19 cellular contexts compared by ENCODE assay signal in genomic region chr7:147805996-147806576, GRCh38.
A peak's percentile ranks its signal among the peaks of the same experiment; 100 is the strongest.
DNase-seq lines count a peak whose midpoint lies in the region; TF ChIP-seq lines count a peak whose summit lies in the region.
"Had no signal": no experiment of that assay in that cellular context is flagged by ENCODE, and none has a peak within 500 bp of the region (broad histone marks: within the 10 kb centered on the region; RNA-seq: fewer than 3 reads in every experiment).

No MANE protein-coding gene starts in this region.

- no peak overlapping the region for H3K4me2 ChIP-seq in H9 (ENCODE audit: insufficient read depth, insufficient read length, low read length)

- H2AFZ ChIP-seq in H9 (ENCODE audit: low read length) = no peak overlapping the region

- H3K79me2 ChIP-seq in H9 (ENCODE audit: insufficient read depth, low read length) = no peaks in the 10 kb centered on the region

- TF ChIP-seq CTCF in H9 (conservative IDR thresholded peaks at IDR 0.05) (peak; percentile 44; the same call in 2 of the 3 replicates), endothelial cell (IDR thresholded peaks at IDR 0.05; ENCODE audit: unreplicated experiment) (peak; percentile 34), progenitor cell of endocrine pancreas (IDR thresholded peaks at IDR 0.05; ENCODE audit: unreplicated experiment) (peak; percentile 24)

- DNase-seq in H9 (no peak), MV-4-11 (lab: John Stamatoyannopoulos, UW) (peak; percentile 47), endothelial cell (ENCODE audit: low spot score) (no peak), progenitor cell of endocrine pancreas (ENCODE audit: low spot score, unreplicated experiment) (no peak), nucleus accumbens (lab: John Stamatoyannopoulos, UW) (no peak), NCI-H2196 (lab: John Stamatoyannopoulos, UW; ENCODE audit: unreplicated experiment) (no peak), Ammon's horn (ENCODE audit: low spot score) (no peak)
- DNase-seq: ACHN; C1 segment of cervical spinal cord; Calu3; CD8-positive, alpha-beta memory T cell; DMS53; GDM1; GOT3; KG1; NCI-H1105 treated with DMSO at 0.1 percent for 48 hours; NCI-H2029 treated with DMSO at 0.1 percent for 48 hours; NCI-H526; SJCRH30 had no signal

- H2BK20ac ChIP-seq in H9 (ENCODE audit: low read depth, low read length, poor library complexity, severe bottlenecking) = no peak overlapping the region

- H3K4me1 Mint-ChIP-seq in H9 (no peaks in the 10 kb centered on the region), endothelial cell (ENCODE audit: unreplicated experiment) (no peaks in the 10 kb centered on the region), progenitor cell of endocrine pancreas (ENCODE audit: low read depth) (no peaks in the 10 kb centered on the region)
- H3K4me1 Mint-ChIP-seq: CD8-positive, alpha-beta memory T cell had no signal

- H3T11ph ChIP-seq in H9 (ENCODE audit: low read length) = no peak overlapping the region

- no peak overlapping the region for H4K5ac ChIP-seq in H9 (ENCODE audit: insufficient read length, low read depth, low read length)

- no peak overlapping the region for H3K18ac ChIP-seq in H9 (ENCODE audit: insufficient read length, low read depth, low read length)

- no peaks in the 10 kb centered on the region for H3K4me1 ChIP-seq in H9 (ENCODE audit: insufficient read depth, low read length)

- peaks cover 0 to 12% of the 10 kb centered on the region in 2 experiments; a peak in 2 of 5 replicates for H3K9me3 Mint-ChIP-seq in H9
- no peaks in the 10 kb centered on the region for H3K9me3 Mint-ChIP-seq in endothelial cell (ENCODE audit: unreplicated experiment)
- peaks cover 8% of the 10 kb centered on the region for H3K9me3 Mint-ChIP-seq in progenitor cell of endocrine pancreas (ENCODE audit: low read depth)

- no peak overlapping the region for H3K9ac ChIP-seq in H9 (ENCODE audit: extremely low read depth, insufficient read length, low read length)

- no peak overlapping the region for H2AK5ac ChIP-seq in H9 (ENCODE audit: insufficient read length, low read length)

- H3K27me3 Mint-ChIP-seq in H9 (ENCODE audit: low read depth) (no peaks in the 10 kb centered on the region), endothelial cell (ENCODE audit: unreplicated experiment) (peaks cover 3% of the 10 kb centered on the region), progenitor cell of endocrine pancreas (no peaks in the 10 kb centered on the region)
- H3K27me3 Mint-ChIP-seq: CD8-positive, alpha-beta memory T cell had no signal

- H3K4me3 Mint-ChIP-seq in H9 (no peak overlapping the region), endothelial cell (ENCODE audit: unreplicated experiment) (no peak overlapping the region), progenitor cell of endocrine pancreas (ENCODE audit: low read depth) (no peak overlapping the region)
- H3K4me3 Mint-ChIP-seq: CD8-positive, alpha-beta memory T cell had no signal

- H3K14ac ChIP-seq in H9 (ENCODE audit: insufficient read depth, low read length) = no peak overlapping the region

- no peak overlapping the region for H2BK120ac ChIP-seq in H9 (ENCODE audit: low read depth, low read length, poor library complexity, severe bottlenecking)

- no peak overlapping the region for H3K27ac Mint-ChIP-seq in H9
- no peak overlapping the region for H3K27ac Mint-ChIP-seq in endothelial cell (ENCODE audit: unreplicated experiment)
- no peak overlapping the region for H3K27ac Mint-ChIP-seq in progenitor cell of endocrine pancreas
- H3K27ac Mint-ChIP-seq: CD8-positive, alpha-beta memory T cell had no signal

- H3K23me2 ChIP-seq in H9 (ENCODE audit: insufficient read length, low read depth, low read length, poor library complexity, severe bottlenecking) = no peaks in the 10 kb centered on the region

- H3K23ac ChIP-seq in H9 (ENCODE audit: insufficient read length, low read depth, low read length) = no peak overlapping the region

- H4K91ac ChIP-seq in H9 (ENCODE audit: insufficient read length, low read depth, low read length) = no peak overlapping the region

- H2BK12ac ChIP-seq in H9 (ENCODE audit: insufficient read length, low read depth, low read length) = no peak overlapping the region

- no peaks in the 10 kb centered on the region for H3K79me1 ChIP-seq in H9 (ENCODE audit: insufficient read depth, low read depth, low read length, poor library complexity, severe bottlenecking)

- no peak overlapping the region for H2BK5ac ChIP-seq in H9 (ENCODE audit: insufficient read length, low read length)

- H2BK15ac ChIP-seq in H9 (ENCODE audit: low read depth, low read length) = no peak overlapping the region

- no peak overlapping the region for H3K56ac ChIP-seq in H9 (ENCODE audit: insufficient read length, low read depth, low read length)

- H4K20me1 ChIP-seq in H9 (ENCODE audit: control insufficient read depth, insufficient read depth, insufficient read length) = no peaks in the 10 kb centered on the region

- no peak overlapping the region for H4K8ac ChIP-seq in H9 (replicated peaks; ENCODE audit: insufficient read length, low read depth, low read length)

- H3K27ac ChIP-seq in H9 (ENCODE audit: insufficient read length, low read depth, low read length) = no peak overlapping the region
- H3K27ac ChIP-seq: SJCRH30 had no signal

- no peaks in the 10 kb centered on the region for H3K27me3 ChIP-seq in H9 (ENCODE audit: insufficient read depth, low read length)
- H3K27me3 ChIP-seq: SJCRH30 had no signal

- H3K36me3 Mint-ChIP-seq in H9 (ENCODE audit: insufficient read depth in 1 of 3, low read depth in 3 of 3) = peaks cover 0 to 8% (median 0%) of the 10 kb centered on the region in 3 experiments; a peak in 3 of 7 replicates
- peaks cover 3% of the 10 kb centered on the region for H3K36me3 Mint-ChIP-seq in endothelial cell (ENCODE audit: low read depth, unreplicated experiment)
- no peaks in the 10 kb centered on the region for H3K36me3 Mint-ChIP-seq in progenitor cell of endocrine pancreas (ENCODE audit: insufficient read depth)
- H3K36me3 Mint-ChIP-seq: CD8-positive, alpha-beta memory T cell had no signal

- no peak overlapping the region for H3K4ac ChIP-seq in H9 (ENCODE audit: low read depth, low read length)

- no peaks in the 10 kb centered on the region for H3K9me3 ChIP-seq in H9 (ENCODE audit: control insufficient read depth, low read depth, low read length)
- H3K9me3 ChIP-seq: SJCRH30 had no signal
